In genomic region chr3:18369561-18370185, GRCh38 we compare ENCODE assay signal across 10 cellular contexts. TPM values are rescaled to one million over a fixed set of nuclear protein-coding genes. Genes with fewer than 3 reads are reported as not detected.
DNase-seq lines count a peak whose midpoint lies in the region; ATAC-seq and TF ChIP-seq lines count a peak whose summit lies in the region.
"Had no signal": no experiment of that assay in that cellular context is flagged by ENCODE, and none has a peak within 500 bp of the region (broad histone marks: within the 10 kb centered on the region; RNA-seq: fewer than 3 reads in every experiment).

No MANE protein-coding gene starts in this region.

- H3K9me3 Mint-ChIP-seq in activated T-helper 1 cell treated with anti-CD3 and anti-CD28 coated beads, Interleukin-12 subunit alpha, Interleukin-12 subunit beta, Interleukin-2, Interleukin-4 antibody, amounts not matched to agents 30 ng/mL and 10 ng/mL and 1 ng/mL, durations not matched to agents 14 hours and 24 hours and 36 hours = no peaks in the 10 kb centered on the region
- no peaks in the 10 kb centered on the region for H3K9me3 Mint-ChIP-seq in GM23338

- intact Hi-C loops in activated T-helper 1 cell treated with anti-CD3 and anti-CD28 coated beads, Interleukin-12 subunit alpha, Interleukin-12 subunit beta, Interleukin-2, Interleukin-4 antibody, amounts not matched to agents 30 ng/mL and 10 ng/mL and 1 ng/mL, durations not matched to agents 14 hours and 24 hours and 36 hours (cut with micrococcal nuclease) = no loop called here
- intact Hi-C loops in PC-3 (cut with micrococcal nuclease) = no loop called here

- no peak overlapping the region for H4K91ac ChIP-seq in trophoblast cell (ENCODE audit: low read depth, low read length)

- no peak overlapping the region for H3K23ac ChIP-seq in trophoblast cell (ENCODE audit: low read length)

- H2BK120ac ChIP-seq in trophoblast cell (ENCODE audit: insufficient read depth, low read length, poor library complexity) = no peak overlapping the region

- no peak overlapping the region for H4K8ac ChIP-seq in trophoblast cell (ENCODE audit: low read depth, low read length)

- TF ChIP-seq CTCF in GM23338 (conservative IDR thresholded peaks at IDR 0.05; ENCODE audit: low read depth in 2 of 2) = no peak
- TF ChIP-seq CTCF in PC-3 (conservative IDR thresholded peaks at IDR 0.05; ENCODE audit: low read depth, low read length) = no peak

- no peak for ATAC-seq in GM23338
- ATAC-seq in PC-3 = no peak

- H3K79me2 ChIP-seq in trophoblast cell (ENCODE audit: control insufficient read depth, insufficient read depth, low read length, poor library complexity) (no peaks in the 10 kb centered on the region), GM23338 (replicated peaks; ENCODE audit: insufficient read depth) (no peaks in the 10 kb centered on the region), PC-3 (ENCODE audit: low read length) (no peaks in the 10 kb centered on the region)

- H4K20me1 ChIP-seq in GM23338 (replicated peaks; ENCODE audit: insufficient read depth) (no peaks in the 10 kb centered on the region), PC-3 (ENCODE audit: low read length) (no peaks in the 10 kb centered on the region)

- H2AFZ ChIP-seq in trophoblast cell (ENCODE audit: insufficient read depth, low read length, poor library complexity) (no peak overlapping the region), GM23338 (no peak overlapping the region), PC-3 (ENCODE audit: low read length) (no peak overlapping the region)

- BruUV-seq in PC-3 (replicated peaks; lab: Mats Ljungman, UMichigan) = no TSS peak

- H3K4me1 Mint-ChIP-seq in activated T-helper 1 cell treated with anti-CD3 and anti-CD28 coated beads, Interleukin-12 subunit alpha, Interleukin-12 subunit beta, Interleukin-2, Interleukin-4 antibody, amounts not matched to agents 30 ng/mL and 10 ng/mL and 1 ng/mL, durations not matched to agents 14 hours and 24 hours and 36 hours (ENCODE audit: low read depth) = peaks cover 87% of the 10 kb centered on the region
- H3K4me1 Mint-ChIP-seq in GM23338 = peaks cover 15% of the 10 kb centered on the region

- peak overlapping the region; percentile 53 for H3K9ac ChIP-seq in trophoblast cell (ENCODE audit: low read length)
- H3K9ac ChIP-seq in PC-3 (ENCODE audit: low read length) = no peak overlapping the region

- H3K9me2 ChIP-seq in GM23338 (ENCODE audit: insufficient read depth) = no peaks in the 10 kb centered on the region
- H3K9me2 ChIP-seq in PC-3 (replicated peaks; ENCODE audit: low read length) = no peaks in the 10 kb centered on the region

- no peaks in the 10 kb centered on the region for H3K27me3 Mint-ChIP-seq in activated T-helper 1 cell treated with anti-CD3 and anti-CD28 coated beads, Interleukin-12 subunit alpha, Interleukin-12 subunit beta, Interleukin-2, Interleukin-4 antibody, amounts not matched to agents 30 ng/mL and 10 ng/mL and 1 ng/mL, durations not matched to agents 14 hours and 24 hours and 36 hours (ENCODE audit: insufficient read depth)
- H3K27me3 Mint-ChIP-seq in GM23338 (ENCODE audit: insufficient read depth, low read depth, poor library complexity) = no peaks in the 10 kb centered on the region

- POLR2A ChIA-PET in PC-3 (lab: Charles Lee; ENCODE audit: unreplicated experiment) = no interaction called here

- DNase-seq in NCI-H510A treated with DMSO at 0.1 percent for 48 hours (lab: John Stamatoyannopoulos, UW) (peak; percentile 2), NCI-H510A (lab: John Stamatoyannopoulos, UW) (no peak), NCI-H2081 (lab: John Stamatoyannopoulos, UW) (peak; percentile 86 to 96), trophoblast cell (peak; percentile 48 to 74), C1 segment of cervical spinal cord (lab: John Stamatoyannopoulos, UW) (no peak), GM23338 (ENCODE audit: low spot score) (no peak), PC-3 (no peak)
- DNase-seq in activated T-helper 1 cell treated with anti-CD3 and anti-CD28 coated beads, Interleukin-12 subunit alpha, Interleukin-12 subunit beta, Interleukin-2, Interleukin-4 antibody, amounts not matched to agents 30 ng/mL and 10 ng/mL and 1 ng/mL, durations not matched to agents 14 hours and 24 hours and 36 hours (ENCODE audit: low spot score) = no peak
- DNase-seq: 8988T had no signal

- H3K4ac ChIP-seq in trophoblast cell (ENCODE audit: low read depth, low read length) = no peak overlapping the region

- H3K27me3 ChIP-seq in trophoblast cell (ENCODE audit: insufficient read depth, low read length) (no peaks in the 10 kb centered on the region), GM23338 (ENCODE audit: insufficient read depth) (no peaks in the 10 kb centered on the region), PC-3 (ENCODE audit: low read length) (no peaks in the 10 kb centered on the region)

- no peak overlapping the region for H2BK12ac ChIP-seq in trophoblast cell (ENCODE audit: low read length)

- H4K12ac ChIP-seq in trophoblast cell (ENCODE audit: low read depth, low read length) = no peak overlapping the region

- H3K27ac Mint-ChIP-seq in activated T-helper 1 cell treated with anti-CD3 and anti-CD28 coated beads, Interleukin-12 subunit alpha, Interleukin-12 subunit beta, Interleukin-2, Interleukin-4 antibody, amounts not matched to agents 30 ng/mL and 10 ng/mL and 1 ng/mL, durations not matched to agents 14 hours and 24 hours and 36 hours = peak overlapping the region; percentile 85
- no peak overlapping the region for H3K27ac Mint-ChIP-seq in GM23338

- H3K4me2 ChIP-seq in trophoblast cell (ENCODE audit: low read length) (no peak overlapping the region), GM23338 (no peak overlapping the region), PC-3 (ENCODE audit: low read length) (no peak overlapping the region)

- H2BK5ac ChIP-seq in trophoblast cell (ENCODE audit: low read depth, low read length, poor library complexity) = no peak overlapping the region

- H3K9me3 ChIP-seq in trophoblast cell (ENCODE audit: insufficient read depth, low read depth, low read length) = no peaks in the 10 kb centered on the region
- no peaks in the 10 kb centered on the region for H3K9me3 ChIP-seq in PC-3 (ENCODE audit: low read length)

- H3K4me3 ChIP-seq in trophoblast cell (ENCODE audit: low read depth, low read length) (no peak overlapping the region), GM23338 (no peak overlapping the region), PC-3 (ENCODE audit: low read length) (no peak overlapping the region)

- H3F3A ChIP-seq in GM23338 (replicated peaks; ENCODE audit: low read depth) (no peaks in the 10 kb centered on the region), PC-3 (ENCODE audit: low read length, unreplicated experiment) (no peaks in the 10 kb centered on the region)

- no peaks in the 10 kb centered on the region for H3K79me1 ChIP-seq in trophoblast cell (ENCODE audit: low read length)

- H3K36me3 ChIP-seq in trophoblast cell (ENCODE audit: control insufficient read depth in 1 of 2, insufficient read depth in 2 of 2, low read length in 2 of 2) (peaks cover 0 to 2% of the 10 kb centered on the region in 2 experiments), GM23338 (ENCODE audit: insufficient read depth) (no peaks in the 10 kb centered on the region), PC-3 (ENCODE audit: low read depth, low read length) (no peaks in the 10 kb centered on the region)

- peaks cover 76% of the 10 kb centered on the region for H3K36me3 Mint-ChIP-seq in activated T-helper 1 cell treated with anti-CD3 and anti-CD28 coated beads, Interleukin-12 subunit alpha, Interleukin-12 subunit beta, Interleukin-2, Interleukin-4 antibody, amounts not matched to agents 30 ng/mL and 10 ng/mL and 1 ng/mL, durations not matched to agents 14 hours and 24 hours and 36 hours (ENCODE audit: low read depth)
- no peaks in the 10 kb centered on the region for H3K36me3 Mint-ChIP-seq in GM23338 (ENCODE audit: low read depth)

- no CpG with 5 or more reads among the region's 13 CpGs for WGBS in trophoblast cell (ENCODE audit: extremely low coverage, insufficient coverage, insufficient read length)

- H3K4me3 Mint-ChIP-seq in activated T-helper 1 cell treated with anti-CD3 and anti-CD28 coated beads, Interleukin-12 subunit alpha, Interleukin-12 subunit beta, Interleukin-2, Interleukin-4 antibody, amounts not matched to agents 30 ng/mL and 10 ng/mL and 1 ng/mL, durations not matched to agents 14 hours and 24 hours and 36 hours = no peak overlapping the region
- no peak overlapping the region for H3K4me3 Mint-ChIP-seq in GM23338

- no peak overlapping the region for H3K27ac ChIP-seq in trophoblast cell (ENCODE audit: low read depth, low read length)
- no peak overlapping the region for H3K27ac ChIP-seq in GM23338 (ENCODE audit: low read depth)
- H3K27ac ChIP-seq in PC-3 (ENCODE audit: low read length) = no peak overlapping the region
- H3K27ac ChIP-seq: epithelial cell of prostate had no signal

- no peak overlapping the region for H3K18ac ChIP-seq in trophoblast cell (ENCODE audit: low read length)

- H3K14ac ChIP-seq in trophoblast cell (ENCODE audit: low read length) = no peak overlapping the region

- CTCF ChIA-PET in PC-3 (lab: Charles Lee) = no interaction called here

- no peak overlapping the region for H2AK5ac ChIP-seq in trophoblast cell (ENCODE audit: low read length)

- H3K4me1 ChIP-seq in trophoblast cell (ENCODE audit: control insufficient read depth in 1 of 2, insufficient read depth in 2 of 2, low read length in 2 of 2) = no peaks in the 10 kb centered on the region
- H3K4me1 ChIP-seq in GM23338 (ENCODE audit: insufficient read depth) = peaks cover 23% of the 10 kb centered on the region
- H3K4me1 ChIP-seq in PC-3 (ENCODE audit: insufficient read depth, low read length) = no peaks in the 10 kb centered on the region

TF ChIP-seq in GM23338, 12 proteins besides CTCF, POLR2A, EP300 and RAD21:
- TF ChIP-seq ZNF331 (CRISPR knock-in tag; IDR thresholded peaks at IDR 0.05; ENCODE audit: low read depth) = no peak
- no peak for TF ChIP-seq EZH2 (IDR thresholded peaks at IDR 0.05; ENCODE audit: low read depth, unreplicated experiment)
- TF ChIP-seq CREB1 (CRISPR knock-in tag; IDR thresholded peaks at IDR 0.05; ENCODE audit: low read depth) = no peak
- TF ChIP-seq JUNB (IDR thresholded peaks at IDR 0.05; ENCODE audit: unreplicated experiment) = no peak
- TF ChIP-seq STAT1 (IDR thresholded peaks at IDR 0.05; ENCODE audit: unreplicated experiment) = no peak
- TF ChIP-seq NANOG (IDR thresholded peaks at IDR 0.05; ENCODE audit: borderline replicate concordance) = no peak

RNA-seq across cellular contexts. Expression of gene SATB1, which starts 55.5 kb away (rescaled TPM):
- 679 and 686 TPM in 2 replicates for total RNA-seq in activated T-helper 1 cell treated with anti-CD3 and anti-CD28 coated beads, Interleukin-12 subunit alpha, Interleukin-12 subunit beta, Interleukin-2, Interleukin-4 antibody, amounts not matched to agents 30 ng/mL and 10 ng/mL and 1 ng/mL, durations not matched to agents 14 hours and 24 hours and 36 hours
- polyA plus RNA-seq in trophoblast cell (2013) = 10.2 and 11.3 TPM in 2 replicates
- total RNA-seq in GM23338 (2014; rRNA removed; shearing (Covaris generic)) = 26.8 and 28.9 TPM in 2 replicates
- polyA plus RNA-seq in GM23338 (2016; fragmentation: Nextera tagmentation; extraction: Ambion mirVana) = 17.0 and 17.4 TPM in 2 replicates
- 15.6 and 28.6 TPM in 2 replicates for total RNA-seq in PC-3 (2014; rRNA removed)

Comparison
In these comparisons a context has a peak if more than half of its experiments do, and no peak if none do; other contexts are left out.
1. DNase-seq: peak in NCI-H510A treated with DMSO at 0.1 percent for 48 hours (single experiment), NCI-H2081 (2 of 2) and trophoblast cell (2 of 2); none in NCI-H510A (single experiment), activated T-helper 1 cell treated with anti-CD3 and anti-CD28 coated beads, Interleukin-12 subunit alpha, Interleukin-12 subunit beta, Interleukin-2, Interleukin-4 antibody, amounts not matched to agents 30 ng/mL and 10 ng/mL and 1 ng/mL, durations not matched to agents 14 hours and 24 hours and 36 hours (single experiment), C1 segment of cervical spinal cord (0 of 14), GM23338 (single experiment) and PC-3 (single experiment).
2. RNA of gene SATB1, which starts 55.5 kb away (total RNA-seq): 679 to 686 TPM in activated T-helper 1 cell treated with anti-CD3 and anti-CD28 coated beads, Interleukin-12 subunit alpha, Interleukin-12 subunit beta, Interleukin-2, Interleukin-4 antibody, amounts not matched to agents 30 ng/mL and 10 ng/mL and 1 ng/mL, durations not matched to agents 14 hours and 24 hours and 36 hours; 26.8 to 28.9 TPM in GM23338 and 15.6 to 28.6 TPM in PC-3; every median in the first group is over 10 times any median in the second.